30 cellular contexts compared by ENCODE assay signal in genomic region chr22:41175546-41175945, GRCh38. TPM values are rescaled to one million over a fixed set of nuclear protein-coding genes. Genes with fewer than 3 reads are reported as not detected.
DNase-seq lines count a peak whose midpoint lies in the region; ATAC-seq, FAIRE-seq and TF ChIP-seq lines count a peak whose summit lies in the region.
"Had no signal": no experiment of that assay in that cellular context is flagged by ENCODE, and none has a peak within 500 bp of the region (broad histone marks: within the 10 kb centered on the region; RNA-seq: fewer than 3 reads in every experiment).

No MANE protein-coding gene starts in this region.

- H2BK12ac ChIP-seq in trophoblast cell (ENCODE audit: low read length) = no peak overlapping the region

- no peaks in the 10 kb centered on the region for H3K79me1 ChIP-seq in trophoblast cell (ENCODE audit: low read length)

- DNase-seq in activated naive CD8-positive, alpha-beta T cell treated with anti-CD3 and anti-CD28 coated beads, Interleukin-2, amount 50 U/mL, for 24 hours = no peak
- DNase-seq in GM12892 (ENCODE audit: insufficient read length) (no peak), trophoblast cell (no peak), foreskin melanocyte (no peak), NCI-H526 (lab: John Stamatoyannopoulos, UW) (no peak)
- no peak for DNase-seq in activated CD8-positive, alpha-beta T cell treated with anti-CD3 and anti-CD28 coated beads for 36 hours
- DNase-seq: activated CD4-positive, alpha-beta T cell treated with anti-CD3 and anti-CD28 coated beads, Interleukin-2, amount 10 ng/mL, durations not matched to agents 24 days and 14 days; activated naive CD4-positive, alpha-beta T cell; activated T-cell treated with anti-CD3 and anti-CD28 coated beads, Interleukin-2, amount 50 U/mL, for 72 hours; AML-193; anterior cingulate cortex; Caco-2; caudate nucleus; DMS79; GF-D8; HCEC 1CT; MM.1S; natural killer cell; NCI-H2081 treated with DMSO at 0.1 percent for 48 hours; occipital lobe; stimulated activated naive CD8-positive, alpha-beta T cell treated with anti-CD3 and anti-CD28 coated beads, Interleukin-15, amount 100 ng/mL, for 72 hours; T-helper 9 cell; thyroid gland had no signal

- H4K12ac ChIP-seq in trophoblast cell (ENCODE audit: low read depth, low read length) = no peak overlapping the region

- H3K18ac ChIP-seq in trophoblast cell (ENCODE audit: low read length) = no peak overlapping the region

- CTCF ChIA-PET in activated CD8-positive, alpha-beta T cell treated with anti-CD3 and anti-CD28 coated beads for 36 hours (lab: Charles Lee) = no interaction called here

- H2AFZ ChIP-seq in trophoblast cell (ENCODE audit: insufficient read depth, low read length, poor library complexity) = no peak overlapping the region

- peaks cover 7% of the 10 kb centered on the region for H3K36me3 Mint-ChIP-seq in activated naive CD8-positive, alpha-beta T cell
- peaks cover 43% of the 10 kb centered on the region for H3K36me3 Mint-ChIP-seq in activated naive CD8-positive, alpha-beta T cell treated with anti-CD3 and anti-CD28 coated beads, Interleukin-2, amount 50 U/mL, for 24 hours (ENCODE audit: low read depth)
- peaks cover 42% of the 10 kb centered on the region for H3K36me3 Mint-ChIP-seq in activated CD8-positive, alpha-beta T cell treated with anti-CD3 and anti-CD28 coated beads for 36 hours (ENCODE audit: low read depth)

- H3K9me3 Mint-ChIP-seq in activated naive CD8-positive, alpha-beta T cell (ENCODE audit: low read depth) = no peaks in the 10 kb centered on the region
- no peaks in the 10 kb centered on the region for H3K9me3 Mint-ChIP-seq in activated naive CD8-positive, alpha-beta T cell treated with anti-CD3 and anti-CD28 coated beads, Interleukin-2, amount 50 U/mL, for 24 hours
- no peaks in the 10 kb centered on the region for H3K9me3 Mint-ChIP-seq in activated CD8-positive, alpha-beta T cell treated with anti-CD3 and anti-CD28 coated beads for 36 hours
- H3K9me3 Mint-ChIP-seq: activated CD4-positive, alpha-beta T cell treated with anti-CD3 and anti-CD28 coated beads, Interleukin-2, amount 10 ng/mL, durations not matched to agents 24 days and 14 days; activated T-cell treated with anti-CD3 and anti-CD28 coated beads, Interleukin-2, amount 50 U/mL, for 72 hours; natural killer cell; stimulated activated naive CD8-positive, alpha-beta T cell treated with anti-CD3 and anti-CD28 coated beads, Interleukin-15, amount 100 ng/mL, for 72 hours had no signal

- H3K27me3 Mint-ChIP-seq in activated naive CD8-positive, alpha-beta T cell = no peaks in the 10 kb centered on the region
- no peaks in the 10 kb centered on the region for H3K27me3 Mint-ChIP-seq in activated naive CD8-positive, alpha-beta T cell treated with anti-CD3 and anti-CD28 coated beads, Interleukin-2, amount 50 U/mL, for 24 hours
- H3K27me3 Mint-ChIP-seq in activated CD8-positive, alpha-beta T cell treated with anti-CD3 and anti-CD28 coated beads for 36 hours = no peaks in the 10 kb centered on the region
- H3K27me3 Mint-ChIP-seq: activated CD4-positive, alpha-beta T cell treated with anti-CD3 and anti-CD28 coated beads, Interleukin-2, amount 10 ng/mL, durations not matched to agents 24 days and 14 days; stimulated activated naive CD8-positive, alpha-beta T cell treated with anti-CD3 and anti-CD28 coated beads, Interleukin-15, amount 100 ng/mL, for 72 hours had no signal

- H2BK5ac ChIP-seq in trophoblast cell (ENCODE audit: low read depth, low read length, poor library complexity) = no peak overlapping the region

- H3K9ac ChIP-seq in trophoblast cell (ENCODE audit: low read length) = no peak overlapping the region

- no peak overlapping the region for H4K91ac ChIP-seq in trophoblast cell (ENCODE audit: low read depth, low read length)

- whole genome bisulfite sequencing in trophoblast cell (ENCODE audit: extremely low coverage, insufficient coverage, insufficient read length) = no CpG with 5 or more reads among the region's 2 CpGs

- TF ChIP-seq POLR2A in GM12892 (IDR thresholded peaks at IDR 0.05; ENCODE audit: low read depth, low read length) = no peak

- H3K36me3 ChIP-seq in trophoblast cell (ENCODE audit: control insufficient read depth in 1 of 2, insufficient read depth in 2 of 2, low read length in 2 of 2) = peaks cover 48 to 58% of the 10 kb centered on the region in 2 experiments

- no peak overlapping the region for H3K23ac ChIP-seq in trophoblast cell (ENCODE audit: low read length)

- no peak overlapping the region for H3K14ac ChIP-seq in trophoblast cell (ENCODE audit: low read length)

- ATAC-seq in activated naive CD8-positive, alpha-beta T cell treated with anti-CD3 and anti-CD28 coated beads, Interleukin-2, amount 50 U/mL, for 24 hours = no peak
- no peak for ATAC-seq in activated CD8-positive, alpha-beta T cell treated with anti-CD3 and anti-CD28 coated beads for 36 hours
- ATAC-seq in GM21723 (IDR thresholded peaks at IDR 0.05; ENCODE audit: unreplicated experiment) = no peak
- ATAC-seq: A549; activated T-cell treated with anti-CD3 and anti-CD28 coated beads, Interleukin-2, amount 50 U/mL, for 72 hours; natural killer cell; stimulated activated naive CD8-positive, alpha-beta T cell treated with anti-CD3 and anti-CD28 coated beads, Interleukin-15, amount 100 ng/mL, for 72 hours had no signal

- no peak overlapping the region for H3K4me3 ChIP-seq in trophoblast cell (ENCODE audit: low read depth, low read length)
- H3K4me3 ChIP-seq: A549, skin epidermis, thyroid gland had no signal

- H3K27me3 ChIP-seq in trophoblast cell (ENCODE audit: insufficient read depth, low read length) = no peaks in the 10 kb centered on the region
- H3K27me3 ChIP-seq: thyroid gland had no signal

- no peaks in the 10 kb centered on the region for H3K79me2 ChIP-seq in trophoblast cell (ENCODE audit: control insufficient read depth, insufficient read depth, low read length, poor library complexity)

- no peak overlapping the region for H2BK120ac ChIP-seq in trophoblast cell (ENCODE audit: insufficient read depth, low read length, poor library complexity)

- H3K4me1 ChIP-seq in trophoblast cell (ENCODE audit: control insufficient read depth in 1 of 2, insufficient read depth in 2 of 2, low read length in 2 of 2) = peaks cover 0 to 7% of the 10 kb centered on the region in 2 experiments
- H3K4me1 ChIP-seq: A549, Caco-2, thyroid gland had no signal

- no peak overlapping the region for H2AK5ac ChIP-seq in trophoblast cell (ENCODE audit: low read length)

- H3K4me2 ChIP-seq in trophoblast cell (ENCODE audit: low read length) = no peak overlapping the region
- H3K4me2 ChIP-seq: A549 had no signal

- peak; percentile 27 for FAIRE-seq in GM12892 (lab: Jason Lieb, UNC)
- FAIRE-seq: A549, GM18507, islet of Langerhans had no signal

- H3K4ac ChIP-seq in trophoblast cell (ENCODE audit: low read depth, low read length) = no peak overlapping the region

- no peak overlapping the region for H3K4me3 Mint-ChIP-seq in activated naive CD8-positive, alpha-beta T cell
- no peak overlapping the region for H3K4me3 Mint-ChIP-seq in activated naive CD8-positive, alpha-beta T cell treated with anti-CD3 and anti-CD28 coated beads, Interleukin-2, amount 50 U/mL, for 24 hours
- H3K4me3 Mint-ChIP-seq in activated CD8-positive, alpha-beta T cell treated with anti-CD3 and anti-CD28 coated beads for 36 hours = no peak overlapping the region
- H3K4me3 Mint-ChIP-seq: activated CD4-positive, alpha-beta T cell treated with anti-CD3 and anti-CD28 coated beads, Interleukin-2, amount 10 ng/mL, durations not matched to agents 24 days and 14 days; activated T-cell treated with anti-CD3 and anti-CD28 coated beads, Interleukin-2, amount 50 U/mL, for 72 hours; natural killer cell; stimulated activated naive CD8-positive, alpha-beta T cell treated with anti-CD3 and anti-CD28 coated beads, Interleukin-15, amount 100 ng/mL, for 72 hours had no signal

- H3K9me3 ChIP-seq in trophoblast cell (ENCODE audit: insufficient read depth, low read depth, low read length) = peaks cover 3% of the 10 kb centered on the region
- H3K9me3 ChIP-seq: A549, Caco-2, thyroid gland had no signal

- no peak for TF ChIP-seq CTCF in activated CD8-positive, alpha-beta T cell treated with anti-CD3 and anti-CD28 coated beads for 36 hours (IDR thresholded peaks at IDR 0.05)

- peak overlapping the region; percentile 41 for H3K27ac ChIP-seq in trophoblast cell (ENCODE audit: low read depth, low read length)
- H3K27ac ChIP-seq: A549, skin epidermis, thyroid gland, VCaP had no signal

- intact Hi-C loops in activated CD8-positive, alpha-beta T cell treated with anti-CD3 and anti-CD28 coated beads for 36 hours (cut with micrococcal nuclease) = no loop called here

- peaks cover 15% of the 10 kb centered on the region for H3K4me1 Mint-ChIP-seq in activated naive CD8-positive, alpha-beta T cell (ENCODE audit: low read depth)
- peaks cover 3% of the 10 kb centered on the region for H3K4me1 Mint-ChIP-seq in activated naive CD8-positive, alpha-beta T cell treated with anti-CD3 and anti-CD28 coated beads, Interleukin-2, amount 50 U/mL, for 24 hours
- H3K4me1 Mint-ChIP-seq in activated CD8-positive, alpha-beta T cell treated with anti-CD3 and anti-CD28 coated beads for 36 hours (ENCODE audit: low read depth) = peaks cover 3% of the 10 kb centered on the region

- no peak overlapping the region for H4K8ac ChIP-seq in trophoblast cell (ENCODE audit: low read depth, low read length)

- POLR2A ChIA-PET in activated CD8-positive, alpha-beta T cell treated with anti-CD3 and anti-CD28 coated beads for 36 hours (lab: Charles Lee) = no interaction called here

- H3K27ac Mint-ChIP-seq in activated naive CD8-positive, alpha-beta T cell = peak overlapping the region; percentile 68
- no peak overlapping the region for H3K27ac Mint-ChIP-seq in activated naive CD8-positive, alpha-beta T cell treated with anti-CD3 and anti-CD28 coated beads, Interleukin-2, amount 50 U/mL, for 24 hours
- H3K27ac Mint-ChIP-seq in activated CD8-positive, alpha-beta T cell treated with anti-CD3 and anti-CD28 coated beads for 36 hours = peak overlapping the region; percentile 22
- H3K27ac Mint-ChIP-seq: activated CD4-positive, alpha-beta T cell treated with anti-CD3 and anti-CD28 coated beads, Interleukin-2, amount 10 ng/mL, durations not matched to agents 24 days and 14 days; activated T-cell treated with anti-CD3 and anti-CD28 coated beads, Interleukin-2, amount 50 U/mL, for 72 hours; natural killer cell; stimulated activated naive CD8-positive, alpha-beta T cell treated with anti-CD3 and anti-CD28 coated beads, Interleukin-15, amount 100 ng/mL, for 72 hours had no signal

RNA-seq across cellular contexts. Expression of gene L3MBTL2, which starts 29.6 kb away (rescaled TPM):
- 17.2 TPM for polyA plus RNA-seq in GM12892 (2012; ENCODE audit: missing spikeins)
- total RNA-seq in activated CD8-positive, alpha-beta T cell treated with anti-CD3 and anti-CD28 coated beads for 36 hours = 10 to 100 TPM; 25.6 to 28.3 TPM
- polyA plus RNA-seq in trophoblast cell (2013) = 9.8 and 10.5 TPM in 2 replicates
